In genomic region chr15:50594311-50594710, GRCh38 we compare ENCODE assay signal across 19 cellular contexts. TPM values are rescaled to one million over a fixed set of nuclear protein-coding genes. Genes with fewer than 3 reads are reported as not detected.
DNase-seq lines count a peak whose midpoint lies in the region; ATAC-seq, FAIRE-seq and TF ChIP-seq lines count a peak whose summit lies in the region.
"Had no signal": no experiment of that assay in that cellular context is flagged by ENCODE, and none has a peak within 500 bp of the region (broad histone marks: within the 10 kb centered on the region; RNA-seq: fewer than 3 reads in every experiment).

No MANE protein-coding gene starts in this region.

- POLR2A ChIA-PET in K562 (lab: Yijun Ruan, JAX) = no interaction called here

- peak; percentile 93 for TF ChIP-seq EP300 in K562 (IDR thresholded peaks at IDR 0.05; ENCODE audit: low read length)

- DNase-seq in CMK (ENCODE audit: low read depth) (peak; percentile 42), OCI-M2 (lab: John Stamatoyannopoulos, UW; ENCODE audit: unreplicated experiment) (peak; percentile 11), K562 (ENCODE audit: extremely low read depth in 1 of 4, low spot score in 3 of 4) (peak; percentile 55 to 63 (median 60)), islet precursor cell (no peak)
- no peak for DNase-seq in stimulated activated CD4-positive, alpha-beta T cell treated with anti-CD3 and anti-CD28 coated beads, Interleukin-4, amount 100 ng/mL, for 1 hour
- DNase-seq: Caco-2; CD8-positive, alpha-beta T cell; DND-41; GDM1; GM23248 had no signal

- H3K27ac ChIP-seq in K562 (ENCODE audit: extremely low read depth, low read depth, low read length) = peak overlapping the region; percentile 42; the same call in 2 of the 3 replicates
- H3K27ac ChIP-seq: GM23248, HL-60 had no signal

- H3K4me1 ChIP-seq in K562 (replicated peaks in 1 of 2; ENCODE audit: control insufficient read depth in 2 of 2, insufficient read depth in 2 of 2, low read length in 2 of 2) = peaks cover 13 to 14% of the 10 kb centered on the region in 2 experiments; a peak in 3 of 5 replicates
- H3K4me1 ChIP-seq: Caco-2 had no signal

- in situ Hi-C loops in K562 (cut with MboI) = no loop called here

- H3K9me1 ChIP-seq in K562 (ENCODE audit: control insufficient read depth, insufficient read depth, low read length) = no peaks in the 10 kb centered on the region

- TF ChIP-seq CTCF in K562 (IDR thresholded peaks at IDR 0.05 in 2 of 3, conservative IDR thresholded peaks at IDR 0.05 in 1 of 3; ENCODE audit: insufficient read depth in 2 of 3, low read depth in 1 of 3, low read length in 3 of 3) = no peak

- FAIRE-seq in K562 (lab: Jason Lieb, UNC) = peak; percentile 78
- peak; percentile 84 for FAIRE-seq in islet of Langerhans (lab: Jason Lieb, UNC)
- FAIRE-seq: GM12892, H54 had no signal

- H3K36me3 ChIP-seq in K562 (ENCODE audit: control insufficient read depth, insufficient read depth, low read length) = peaks cover 87% of the 10 kb centered on the region

- H3K4me3 ChIP-seq in K562 = no peak overlapping the region
- H3K4me3 ChIP-seq: GM23248 had no signal

- TF ChIP-seq POLR2A in K562 (conservative IDR thresholded peaks at IDR 0.05) = no peak

- CTCF ChIA-PET in K562 (lab: Yijun Ruan, JAX; ENCODE audit: low intra/inter-chr PET ratio) = no interaction called here

- 0% methylated on average over 2 of the region's 2 CpGs for WGBS in K562 (ENCODE audit: insufficient coverage, low coverage, missing lambda C conversion rate)

- ATAC-seq in K562 (peak; percentile 75), GM21390 (IDR thresholded peaks at IDR 0.05; ENCODE audit: unreplicated experiment) (no peak), HG03565 (IDR thresholded peaks at IDR 0.05; ENCODE audit: unreplicated experiment) (no peak)
- ATAC-seq: CD8-positive, alpha-beta T cell; HCT116 had no signal

- intact Hi-C loops in K562 (cut with micrococcal nuclease) = no loop called here

- no peak for TF ChIP-seq RAD21 in K562 (CRISPR knock-in tag; conservative IDR thresholded peaks at IDR 0.05 in 1 of 2, IDR thresholded peaks at IDR 0.05 in 1 of 2)

- no TSS peak for BruUV-seq in K562 (replicated peaks; lab: Mats Ljungman, UMichigan)

- H4K20me1 ChIP-seq in K562 (replicated peaks; ENCODE audit: control insufficient read depth, insufficient read depth, low read length) = no peaks in the 10 kb centered on the region

- H2AFZ ChIP-seq in K562 (ENCODE audit: low read depth, low read length) = 0 out of 2 replicates have a peak overlapping the region, but pooled peaks have one; percentile 22
- H2AFZ ChIP-seq: GM23248 had no signal

- H3K27me3 ChIP-seq in K562 (ENCODE audit: control insufficient read depth in 2 of 2, insufficient read depth in 2 of 2, low read length in 2 of 2) = no peaks in the 10 kb centered on the region

- H3K4me2 ChIP-seq in K562 (ENCODE audit: insufficient read depth, low read length) = peak overlapping the region; percentile 17; the same call in 1 of the 2 replicates

- H3K79me2 ChIP-seq in K562 (ENCODE audit: control insufficient read depth, insufficient read depth, low read length) = no peaks in the 10 kb centered on the region; the same call in 2 of the 3 replicates

- peak overlapping the region in 1 of 2 experiments; percentile 36; a peak in 2 of 4 replicates for H3K9ac ChIP-seq in K562 (ENCODE audit: insufficient read depth in 1 of 2, low read depth in 2 of 2, low read length in 2 of 2)
- H3K9ac ChIP-seq: GM23248 had no signal

- H3K9me3 ChIP-seq in K562 (replicated peaks; ENCODE audit: control insufficient read depth, insufficient read depth, low read depth, low read length) = no peaks in the 10 kb centered on the region
- H3K9me3 ChIP-seq: Caco-2 had no signal

TF ChIP-seq in K562, 482 proteins besides CTCF, POLR2A, EP300 and RAD21 (continues in another document):
- TF ChIP-seq CBFA2T2 (conservative IDR thresholded peaks at IDR 0.05) = peak; percentile 91
- no peak for TF ChIP-seq STAG1 (CRISPR knock-in tag; IDR thresholded peaks at IDR 0.05; ENCODE audit: borderline replicate concordance)
- TF ChIP-seq HNRNPH1 (optimal IDR thresholded peaks at IDR 0.05; ENCODE audit: low read depth, low read length) = no peak
- TF ChIP-seq MNT (conservative IDR thresholded peaks at IDR 0.05) = 0 out of 4 replicates have a peak, but pooled peaks of 1 of the 2 experiments have one; percentile 27
- TF ChIP-seq, protein P1, sequence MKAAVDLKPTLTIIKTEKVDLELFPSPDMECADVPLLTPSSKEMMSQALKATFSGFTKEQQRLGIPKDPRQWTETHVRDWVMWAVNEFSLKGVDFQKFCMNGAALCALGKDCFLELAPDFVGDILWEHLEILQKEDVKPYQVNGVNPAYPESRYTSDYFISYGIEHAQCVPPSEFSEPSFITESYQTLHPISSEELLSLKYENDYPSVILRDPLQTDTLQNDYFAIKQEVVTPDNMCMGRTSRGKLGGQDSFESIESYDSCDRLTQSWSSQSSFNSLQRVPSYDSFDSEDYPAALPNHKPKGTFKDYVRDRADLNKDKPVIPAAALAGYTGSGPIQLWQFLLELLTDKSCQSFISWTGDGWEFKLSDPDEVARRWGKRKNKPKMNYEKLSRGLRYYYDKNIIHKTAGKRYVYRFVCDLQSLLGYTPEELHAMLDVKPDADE (conservative IDR thresholded peaks at IDR 0.05; ENCODE audit: control insufficient read depth, low read depth, low read length) = no peak
- TF ChIP-seq NR2C2 (CRISPR knock-in tag; IDR thresholded peaks at IDR 0.05) = no peak
- no peak for TF ChIP-seq NR2C2 (tag; IDR thresholded peaks at IDR 0.05)
- peak; percentile 85 for TF ChIP-seq FOXM1 (IDR thresholded peaks at IDR 0.05; ENCODE audit: low read depth)
- TF ChIP-seq FOXM1 (CRISPR knock-in tag; IDR thresholded peaks at IDR 0.05; ENCODE audit: low read depth) = no peak
- no peak for TF ChIP-seq RAD51 (IDR thresholded peaks at IDR 0.05; ENCODE audit: borderline replicate concordance, low read depth)
- TF ChIP-seq STAT5B (CRISPR knock-in tag; IDR thresholded peaks at IDR 0.05) = no peak
- no peak for TF ChIP-seq DNMT1 (IDR thresholded peaks at IDR 0.05)
- TF ChIP-seq RHOXF2B (CRISPR knock-in tag; conservative IDR thresholded peaks at IDR 0.05) = no peak
- no peak for TF ChIP-seq NONO (IDR thresholded peaks at IDR 0.05; ENCODE audit: low read depth in 2 of 2, low read length in 1 of 2)
- TF ChIP-seq, protein P2, sequence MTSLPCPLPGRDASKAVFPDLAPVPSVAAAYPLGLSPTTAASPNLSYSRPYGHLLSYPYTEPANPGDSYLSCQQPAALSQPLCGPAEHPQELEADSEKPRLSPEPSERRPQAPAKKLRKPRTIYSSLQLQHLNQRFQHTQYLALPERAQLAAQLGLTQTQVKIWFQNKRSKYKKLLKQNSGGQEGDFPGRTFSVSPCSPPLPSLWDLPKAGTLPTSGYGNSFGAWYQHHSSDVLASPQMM (CRISPR knock-in tag; IDR thresholded peaks at IDR 0.05) = no peak
- no peak for TF ChIP-seq RBFOX2 (IDR thresholded peaks at IDR 0.05; ENCODE audit: low read depth, low read length)
- peak; percentile 58; the same call in 1 of the 2 replicates for TF ChIP-seq POLR2AphosphoS5 (IDR thresholded peaks at IDR 0.05; ENCODE audit: control insufficient read depth, insufficient read depth, low read depth, low read length)
- TF ChIP-seq SAP30 (IDR thresholded peaks at IDR 0.05; ENCODE audit: borderline replicate concordance, insufficient read depth, low read depth, low read length, poor library complexity, severe bottlenecking) = no peak
- peak; percentile 77 for TF ChIP-seq NFIC (IDR thresholded peaks at IDR 0.05)
- TF ChIP-seq CBFA2T3 (IDR thresholded peaks at IDR 0.05) = peak; percentile 95
- TF ChIP-seq MED1 (CRISPR knock-in tag; IDR thresholded peaks at IDR 0.05; ENCODE audit: borderline replicate concordance) = no peak

RNA-seq across cellular contexts. Expression of gene USP50, which starts 47.8 kb away (rescaled TPM):
- not detected in 2 replicates for total RNA-seq in K562 (2011; cell fraction: chromatin; rRNA removed; ENCODE audit: low replicate concordance)
- not detected in 2 replicates for total RNA-seq in K562 (2011; cell fraction: nucleolus; rRNA removed)
- total RNA-seq in K562 (2011; cell fraction: nucleoplasm; rRNA removed) = not detected in 2 replicates
- total RNA-seq in K562 (2014; rRNA removed) (not detected in 2 replicates), K562 (2014; rRNA removed; fragmentation: Illumina TruSeq; extraction: Trizol) (not detected in 2 replicates), K562 (2015; rRNA removed; fragmentation: Illumina TruSeq; extraction: Trizol) (not detected in 2 replicates), K562 (2021) (not detected in 2 replicates)
- polyA plus RNA-seq in K562 (2011; rRNA removed) (not detected in 2 replicates), K562 (2014; fragmentation: Illumina TruSeq; extraction: Trizol) (not detected in 2 replicates), K562 (2014; fragmentation: Nextera tagmentation; extraction: Ambion mirVana) (not detected), K562 (2014; rRNA removed) (not detected in 2 replicates)
- not detected in 2 replicates for polyA plus RNA-seq in K562 (2011; cell fraction: cytosol; rRNA removed)
- polyA plus RNA-seq in K562 (2011; cell fraction: nucleus; rRNA removed) = not detected in 2 replicates
- 0.18 TPM in 1 of 2 replicates, not detected in the other for polyA plus RNA-seq in K562 (2012)
- polyA minus RNA-seq in K562 (2011; rRNA and poly(A)+ RNA removed) = not detected in 2 replicates
- polyA minus RNA-seq in K562 (2011; cell fraction: cytosol; rRNA and poly(A)+ RNA removed) = not detected in 2 replicates
- not detected in 2 replicates for polyA minus RNA-seq in K562 (2011; cell fraction: nucleus; rRNA and poly(A)+ RNA removed)
- total RNA-seq: GM23248 had no signal
- polyA plus RNA-seq: BJ, CD14-positive monocyte had no signal

Comparison
In these comparisons a context has a peak if more than half of its experiments do, and no peak if none do; other contexts are left out.
1. DNase-seq: peak in CMK (single experiment), OCI-M2 (single experiment) and K562 (4 of 4); none in stimulated activated CD4-positive, alpha-beta T cell treated with anti-CD3 and anti-CD28 coated beads, Interleukin-4, amount 100 ng/mL, for 1 hour (single experiment) and islet precursor cell (single experiment).